In the genomic region with DNA sequence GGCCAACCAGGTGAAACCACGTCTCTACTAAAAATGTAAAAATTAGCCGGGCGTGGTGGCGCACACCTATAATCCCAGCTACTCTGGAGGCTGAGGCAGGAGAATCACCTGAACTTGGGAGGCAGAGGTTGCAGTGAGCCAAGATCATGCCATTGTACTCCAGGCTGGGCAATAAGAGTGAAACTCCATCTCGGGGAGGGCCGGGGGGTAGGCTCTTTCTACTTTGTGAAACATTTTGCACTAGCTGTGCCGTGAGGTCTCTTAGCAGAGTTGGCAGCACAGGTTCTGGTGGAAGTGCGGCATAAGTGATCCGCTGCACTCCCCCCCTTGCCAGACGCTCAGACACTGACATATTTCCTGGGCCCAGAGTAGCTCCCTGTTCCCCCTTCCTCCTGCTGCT, we compare ENCODE assay signal across 16 cellular contexts.
"Had no signal": no experiment of that assay in that cellular context is flagged by ENCODE, and none has a peak within 500 bp of the region (broad histone marks: within the 10 kb centered on the region; RNA-seq: fewer than 3 reads in every experiment).

No MANE protein-coding gene starts in this region.

- H3K27ac ChIP-seq: colonic mucosa, suprapubic skin, WERI-Rb-1 had no signal

- H3K4me1 ChIP-seq: colonic mucosa had no signal

- DNase-seq: activated CD4-positive, alpha-beta T cell treated with anti-CD3 and anti-CD28 coated beads, Interleukin-2, amount 50 U/mL, for 4 hours; caudate nucleus; colonic mucosa; islet precursor cell; lower lobe of right lung; midbrain; occipital lobe; stimulated activated naive CD8-positive, alpha-beta T cell treated with anti-CD3 and anti-CD28 coated beads, Interleukin-15, Interleukin-2, amounts not matched to agents 100 U/mL and 50 U/mL, for 24 hours; trophoblast cell had no signal

- H3K36me3 ChIP-seq: colonic mucosa had no signal

- ATAC-seq: lower lobe of right lung; right cardiac atrium; stimulated activated naive CD8-positive, alpha-beta T cell treated with anti-CD3 and anti-CD28 coated beads, Interleukin-15, Interleukin-2, amounts not matched to agents 100 U/mL and 50 U/mL, for 24 hours had no signal

- H3K9me3 ChIP-seq: colonic mucosa, lower lobe of right lung, prostate gland, suprapubic skin had no signal

- H3K27me3 ChIP-seq: colonic mucosa, suprapubic skin had no signal

- H3K27me3 Mint-ChIP-seq: activated naive CD8-positive, alpha-beta T cell had no signal

- H3K36me3 Mint-ChIP-seq: activated naive CD8-positive, alpha-beta T cell had no signal

- H3K4me3 Mint-ChIP-seq: activated naive CD8-positive, alpha-beta T cell; nephron had no signal

- H3K27ac Mint-ChIP-seq: activated naive CD8-positive, alpha-beta T cell had no signal

- H3K4me3 ChIP-seq: colonic mucosa, lower lobe of right lung, prostate gland, skin epidermis, suprapubic skin had no signal

- H3K9me3 Mint-ChIP-seq: nephron had no signal
